11 cellular contexts compared by ENCODE assay signal in the genomic region with DNA sequence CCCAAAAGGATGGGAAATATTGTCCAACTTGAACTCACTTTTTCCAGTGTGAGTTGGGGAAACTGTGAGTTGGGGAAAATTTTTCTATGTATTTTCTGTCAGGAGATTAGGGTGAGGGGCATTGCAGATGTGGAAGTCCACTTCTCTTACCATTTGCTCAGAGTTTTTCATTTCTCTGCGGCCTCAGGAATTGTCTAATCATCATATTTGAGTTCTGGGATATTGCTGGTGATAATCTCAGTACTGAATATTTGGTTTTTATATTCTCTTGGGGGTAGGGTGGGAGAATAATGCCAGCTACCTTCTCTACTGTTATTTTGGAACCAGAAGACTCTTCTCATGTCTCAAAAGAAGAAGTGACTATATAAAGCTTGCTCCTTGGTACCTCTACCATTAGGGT.
"Had no signal": no experiment of that assay in that cellular context is flagged by ENCODE, and none has a peak within 500 bp of the region (broad histone marks: within the 10 kb centered on the region; RNA-seq: fewer than 3 reads in every experiment).

No MANE protein-coding gene starts in this region.

- ATAC-seq: GM23338, HCT116 had no signal

- H3K4me2 ChIP-seq: GM23338 had no signal

- H3K9me3 ChIP-seq: HAP-1 had no signal

- H3K27ac ChIP-seq: GM23248 had no signal

- DNase-seq: GM23248, GOT3, H7, H9, HCEC 1CT, HFFc6 had no signal

- FAIRE-seq: H1, H54 had no signal

- H3K4me3 ChIP-seq: GM23248, GM23338, HAP-1 had no signal

- H3K4me1 ChIP-seq: HAP-1 had no signal

- H3K9ac ChIP-seq: GM23248 had no signal

- H2AFZ ChIP-seq: GM23248, GM23338 had no signal

- H3K36me3 ChIP-seq: HAP-1 had no signal
